1 cellular context compared by ENCODE assay signal in the genomic region with DNA sequence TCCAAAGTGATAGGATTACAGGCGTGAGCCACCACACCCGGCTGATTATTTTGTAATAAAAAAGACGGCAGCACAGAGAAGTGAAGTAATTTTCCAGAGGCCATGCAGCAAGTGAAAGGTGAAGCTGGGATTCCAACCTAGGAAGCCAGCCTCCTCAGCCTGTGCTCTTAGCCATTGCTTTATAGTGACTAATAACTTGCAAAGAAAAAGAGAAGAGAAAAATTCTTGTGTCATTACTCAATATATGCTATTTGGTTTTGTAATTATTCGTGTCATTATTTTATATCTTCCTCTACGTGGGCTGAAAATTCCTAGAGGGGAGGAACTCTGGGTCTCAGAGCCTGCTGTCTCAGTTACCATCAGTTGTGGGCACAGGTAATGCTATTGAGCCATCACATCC.
TF ChIP-seq lines count a peak whose summit lies in the region.

No MANE protein-coding gene starts in this region.

TF ChIP-seq in IMR-90, 13 proteins besides CTCF, POLR2A, EP300 and RAD21:
- TF ChIP-seq CEBPB (IDR thresholded peaks at IDR 0.05; ENCODE audit: low read depth, low read length) (peak; percentile 72), USF2 (IDR thresholded peaks at IDR 0.05; ENCODE audit: low read depth, low read length) (no peak)
